In the genomic region with DNA sequence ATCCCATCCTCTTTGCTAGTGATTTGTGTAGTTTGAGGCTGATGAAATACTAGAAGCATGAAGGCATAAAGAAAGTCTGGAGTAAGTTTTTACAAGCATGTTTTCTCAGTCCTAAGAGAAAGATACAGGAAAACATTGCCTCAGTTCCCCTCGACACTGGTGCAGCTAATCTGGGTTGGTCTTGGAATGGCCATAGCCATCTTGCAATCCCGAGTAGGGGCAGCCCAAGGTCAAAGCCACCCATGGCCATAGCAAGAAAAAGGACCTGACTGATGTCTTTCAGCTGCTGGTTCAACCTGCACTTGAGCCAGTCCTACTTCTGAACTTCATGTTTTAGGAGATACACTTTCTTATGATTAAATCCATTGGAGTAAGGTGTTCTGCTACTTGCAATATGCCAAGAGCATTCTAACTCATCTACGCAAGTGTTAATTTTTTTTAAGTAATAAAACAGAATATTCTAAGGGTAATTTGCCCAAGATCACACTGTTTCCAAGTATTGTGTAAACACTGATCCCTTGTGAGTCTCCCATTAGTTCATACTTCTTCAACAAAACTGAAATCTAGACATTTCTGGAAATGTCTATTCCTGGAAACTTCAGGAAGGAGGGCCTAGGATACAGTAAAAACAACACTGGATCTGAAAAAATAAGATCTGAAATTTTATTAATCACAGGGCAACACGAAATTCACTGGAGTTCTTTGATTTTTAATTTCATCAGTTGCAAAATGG, we compare ENCODE assay signal across 19 cellular contexts.
DNase-seq lines count a peak whose midpoint lies in the region; ATAC-seq, FAIRE-seq and TF ChIP-seq lines count a peak whose summit lies in the region.
"Had no signal": no experiment of that assay in that cellular context is flagged by ENCODE, and none has a peak within 500 bp of the region (broad histone marks: within the 10 kb centered on the region; RNA-seq: fewer than 3 reads in every experiment).

No MANE protein-coding gene starts in this region.

- FAIRE-seq in small intestine (lab: Jason Lieb, UNC): no peak
- FAIRE-seq: A204.1, GM12878, GM18507, H54, HepG2, HTR-8/SVneo had no signal

- intact Hi-C loops in adrenal gland (cut with DNase I) (no loop called here), left ventricle myocardium inferior (cut with micrococcal nuclease) (no loop called here)
- intact Hi-C loops in CD8-positive, alpha-beta T cell (cut with DNase I, micrococcal nuclease): no loop called here

- H3K9me3 ChIP-seq in SK-N-MC (ENCODE audit: low read depth, low read length) (no peaks in the 10 kb centered on the region), adrenal gland (replicated peaks in 1 of 3) (no peaks in the 10 kb centered on the region), left ventricle myocardium inferior (replicated peaks) (no peaks in the 10 kb centered on the region), subcutaneous abdominal adipose tissue (ENCODE audit: control insufficient read depth in 5 of 5, low read length in 5 of 5) (no peaks in the 10 kb centered on the region), small intestine (ENCODE audit: control insufficient read depth, low read depth) (no peaks in the 10 kb centered on the region)
- no peaks in the 10 kb centered on the region for H3K9me3 ChIP-seq in CD8-positive, alpha-beta memory T cell (ENCODE audit: low read length)
- H3K9me3 ChIP-seq in CD8-positive, alpha-beta T cell (ENCODE audit: low read length): no peaks in the 10 kb centered on the region
- H3K9me3 ChIP-seq: BE2C had no signal

- peaks cover 26 to 44% (median 29%) of the 10 kb centered on the region in 3 donors for H3K4me1 Mint-ChIP-seq in CD8-positive, alpha-beta memory T cell
- H3K4me1 Mint-ChIP-seq in CD8-positive, alpha-beta T cell (ENCODE audit: low read depth): peaks cover 7% of the 10 kb centered on the region

- H3K36me3 ChIP-seq in SK-N-MC (ENCODE audit: insufficient read depth, low read length): no peaks in the 10 kb centered on the region
- no peaks in the 10 kb centered on the region for H3K36me3 ChIP-seq in adrenal gland (replicated peaks in 1 of 2)
- H3K36me3 ChIP-seq in left ventricle myocardium inferior: no peaks in the 10 kb centered on the region
- no peaks in the 10 kb centered on the region for H3K36me3 ChIP-seq in subcutaneous abdominal adipose tissue (ENCODE audit: control insufficient read depth in 5 of 5, insufficient read depth in 5 of 5, low read length in 5 of 5)
- no peaks in the 10 kb centered on the region for H3K36me3 ChIP-seq in small intestine (ENCODE audit: control insufficient read depth in 2 of 2, insufficient read depth in 2 of 2, low read length in 2 of 2)
- no peaks in the 10 kb centered on the region for H3K36me3 ChIP-seq in CD8-positive, alpha-beta memory T cell (ENCODE audit: insufficient read depth, low read length)
- no peaks in the 10 kb centered on the region for H3K36me3 ChIP-seq in CD8-positive, alpha-beta T cell (ENCODE audit: insufficient read depth, low read length)
- H3K36me3 ChIP-seq: BE2C had no signal

- H3K9me3 Mint-ChIP-seq in CD8-positive, alpha-beta memory T cell: peaks cover 0 to 6% (median 0%) of the 10 kb centered on the region in 5 donors
- H3K9me3 Mint-ChIP-seq in CD8-positive, alpha-beta T cell: peaks cover 3% of the 10 kb centered on the region

- TF ChIP-seq POLR2A in adrenal gland (IDR thresholded peaks at IDR 0.05): no peak

- no peaks in the 10 kb centered on the region for H3K27me3 Mint-ChIP-seq in CD8-positive, alpha-beta memory T cell
- H3K27me3 Mint-ChIP-seq in CD8-positive, alpha-beta T cell (ENCODE audit: low read depth): no peaks in the 10 kb centered on the region
- H3K27me3 Mint-ChIP-seq: CD4-positive, alpha-beta memory T cell had no signal

- POLR2A ChIA-PET in CD8-positive, alpha-beta memory T cell (lab: Charles Lee): no interaction called here
- POLR2A ChIA-PET in CD8-positive, alpha-beta T cell (lab: Charles Lee): interaction anchor here (1.0 to 1.1 kb wide), 2 partner anchors 14 to 19 kb away, joined by 3 read pairs; no protein-coding TSS in a partner anchor

- 73 to 86% (median 79%) methylated on average over 4 of the region's 4 CpGs for WGBS in adrenal gland, 4 donors
- WGBS in small intestine, 3 donors: 84 to 98% (median 94%) methylated on average over 4 of the region's 4 CpGs

- no peak overlapping the region for H3K27ac Mint-ChIP-seq in CD8-positive, alpha-beta memory T cell
- H3K27ac Mint-ChIP-seq in CD8-positive, alpha-beta T cell: no peak overlapping the region
- H3K27ac Mint-ChIP-seq: CD4-positive, alpha-beta memory T cell had no signal

- H3K4me3 Mint-ChIP-seq in CD8-positive, alpha-beta memory T cell: no peak overlapping the region
- H3K4me3 Mint-ChIP-seq in CD8-positive, alpha-beta T cell: no peak overlapping the region
- H3K4me3 Mint-ChIP-seq: CD4-positive, alpha-beta memory T cell had no signal

- H3K4me3 ChIP-seq in SK-N-MC (no peak overlapping the region), adrenal gland (no peak overlapping the region), left ventricle myocardium inferior (no peak overlapping the region), subcutaneous abdominal adipose tissue (ENCODE audit: low read depth in 1 of 5, low read length in 5 of 5) (no peak overlapping the region), small intestine (ENCODE audit: low read depth in 1 of 2, low read length in 2 of 2) (no peak overlapping the region)
- H3K4me3 ChIP-seq in CD8-positive, alpha-beta memory T cell (ENCODE audit: low read length): no peak overlapping the region
- no peak overlapping the region for H3K4me3 ChIP-seq in CD8-positive, alpha-beta T cell (ENCODE audit: low read depth, low read length)
- H3K4me3 ChIP-seq: GM12878, GM23248 had no signal

- no peak for TF ChIP-seq CTCF in adrenal gland (IDR thresholded peaks at IDR 0.05)
- no peak for TF ChIP-seq CTCF in left ventricle myocardium inferior (IDR thresholded peaks at IDR 0.05; ENCODE audit: borderline replicate concordance)
- no peak for TF ChIP-seq CTCF in CD8-positive, alpha-beta T cell (IDR thresholded peaks at IDR 0.05)

- H3K27me3 ChIP-seq in adrenal gland (no peaks in the 10 kb centered on the region), left ventricle myocardium inferior (ENCODE audit: low read depth) (no peaks in the 10 kb centered on the region), subcutaneous abdominal adipose tissue (ENCODE audit: control insufficient read depth in 5 of 5, insufficient read depth in 4 of 5, low read length in 5 of 5) (no peaks in the 10 kb centered on the region), small intestine (ENCODE audit: control insufficient read depth in 2 of 2, insufficient read depth in 2 of 2, low read length in 2 of 2) (no peaks in the 10 kb centered on the region)
- no peaks in the 10 kb centered on the region for H3K27me3 ChIP-seq in CD8-positive, alpha-beta memory T cell (ENCODE audit: insufficient read depth, low read length, poor library complexity, severe bottlenecking)
- H3K27me3 ChIP-seq in CD8-positive, alpha-beta T cell (ENCODE audit: insufficient read depth, low read length): no peaks in the 10 kb centered on the region
- H3K27me3 ChIP-seq: BE2C had no signal

- ATAC-seq in CD8-positive, alpha-beta T cell: no peak
- ATAC-seq: GM12878, HCT116, HepG2 had no signal

- H3K27ac ChIP-seq in SK-N-MC: peak overlapping the region; percentile 74; the same call in 1 of the 2 replicates
- H3K27ac ChIP-seq in adrenal gland: peak overlapping the region in 3 of 5 donors; percentile 22 to 75 (median 46)
- H3K27ac ChIP-seq in left ventricle myocardium inferior (replicated peaks): peak overlapping the region; percentile 27
- peak overlapping the region; percentile 51 for H3K27ac ChIP-seq in subcutaneous abdominal adipose tissue (ENCODE audit: low read depth, low read length)
- no peak overlapping the region for H3K27ac ChIP-seq in small intestine (ENCODE audit: low read depth in 1 of 2, low read length in 1 of 2)
- H3K27ac ChIP-seq in CD8-positive, alpha-beta memory T cell (ENCODE audit: low read depth, low read length): no peak overlapping the region
- no peak overlapping the region for H3K27ac ChIP-seq in CD8-positive, alpha-beta T cell (ENCODE audit: low read depth, low read length)
- H3K27ac ChIP-seq: C4-2B, GM23248 had no signal

- H3K36me3 Mint-ChIP-seq in CD8-positive, alpha-beta memory T cell: peaks cover 20 to 51% (median 25%) of the 10 kb centered on the region in 3 donors
- H3K36me3 Mint-ChIP-seq in CD8-positive, alpha-beta T cell: peaks cover 29% of the 10 kb centered on the region

- H3K4me1 ChIP-seq in adrenal gland (replicated peaks in 1 of 2) (peaks cover 38 to 65% of the 10 kb centered on the region in 2 donors), left ventricle myocardium inferior (peaks cover 41% of the 10 kb centered on the region), subcutaneous abdominal adipose tissue (ENCODE audit: control insufficient read depth in 5 of 5, insufficient read depth in 5 of 5, low read length in 5 of 5) (peaks cover 0 to 20% (median 15%) of the 10 kb centered on the region in 5 donors), small intestine (ENCODE audit: control insufficient read depth in 2 of 2, insufficient read depth in 1 of 2, low read depth in 1 of 2, low read length in 1 of 2) (no peaks in the 10 kb centered on the region)
- H3K4me1 ChIP-seq in CD8-positive, alpha-beta memory T cell (ENCODE audit: insufficient read depth, low read length): no peaks in the 10 kb centered on the region
- H3K4me1 ChIP-seq in CD8-positive, alpha-beta T cell (ENCODE audit: insufficient read depth, low read length): no peaks in the 10 kb centered on the region
- H3K4me1 ChIP-seq: BE2C had no signal

- CTCF ChIA-PET in CD8-positive, alpha-beta memory T cell (lab: Charles Lee): interaction anchor here (1.9 kb wide), 1 partner anchor 109 kb away, joined by 7 read pairs; the partner anchor contains the start of gene MAP3K5
- CTCF ChIA-PET in CD8-positive, alpha-beta T cell (lab: Charles Lee): interaction anchor here (1.8 kb wide), 1 partner anchor 39 kb away, joined by 6 read pairs; no protein-coding TSS in a partner anchor

- no peak overlapping the region for H3K9ac ChIP-seq in SK-N-MC (ENCODE audit: insufficient read length)
- H3K9ac ChIP-seq in subcutaneous abdominal adipose tissue (ENCODE audit: low read length in 5 of 5): no peak overlapping the region
- H3K9ac ChIP-seq: GM23248 had no signal

- DNase-seq in SK-N-MC (ENCODE audit: low read depth, low spot score): no peak
- no peak for DNase-seq in adrenal gland
- no peak for DNase-seq in left ventricle myocardium inferior
- DNase-seq in small intestine: no peak
- DNase-seq in CD8-positive, alpha-beta memory T cell: no peak
- DNase-seq in CD8-positive, alpha-beta T cell: no peak
- DNase-seq: BE2C; CD4-positive, alpha-beta memory T cell; DMS53; GM23248 had no signal

Comparison
In these comparisons a context has a peak if more than half of its experiments do, and no peak if none do; other contexts are left out.
1. H3K27ac ChIP-seq: peak in SK-N-MC (single experiment), adrenal gland (3 of 5), left ventricle myocardium inferior (single experiment) and subcutaneous abdominal adipose tissue (single experiment); none in small intestine (0 of 2), CD8-positive, alpha-beta memory T cell (single experiment) and CD8-positive, alpha-beta T cell (single experiment).